21 cellular contexts compared by ENCODE assay signal in the genomic region with DNA sequence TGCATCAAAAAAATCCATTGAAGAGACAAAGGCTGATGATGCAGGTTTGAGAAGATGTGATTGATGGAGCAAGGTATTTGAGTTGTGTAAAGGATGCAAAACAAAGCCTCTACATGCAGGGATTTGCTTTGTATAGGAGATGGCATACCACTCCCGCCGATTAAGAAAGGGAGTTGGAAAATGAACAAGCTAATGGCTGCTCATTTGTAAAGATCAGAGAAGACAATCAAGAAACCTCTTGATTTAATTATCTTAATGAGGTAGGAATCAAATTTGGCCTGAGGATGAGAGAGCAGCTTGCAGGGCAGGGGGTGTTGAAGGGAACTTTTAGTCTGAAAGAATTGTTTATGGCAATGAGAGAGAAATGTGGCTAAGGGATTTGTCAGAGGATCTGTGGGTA.
DNase-seq lines count a peak whose midpoint lies in the region; ATAC-seq and TF ChIP-seq lines count a peak whose summit lies in the region.
"Had no signal": no experiment of that assay in that cellular context is flagged by ENCODE, and none has a peak within 500 bp of the region (broad histone marks: within the 10 kb centered on the region; RNA-seq: fewer than 3 reads in every experiment).

No MANE protein-coding gene starts in this region.

- H3K27me3 ChIP-seq in SK-N-SH (ENCODE audit: insufficient read depth) (no peaks in the 10 kb centered on the region), H7 (ENCODE audit: control insufficient read depth, insufficient read depth, low read length) (peaks cover 29% of the 10 kb centered on the region), neural progenitor cell (no peaks in the 10 kb centered on the region), right lobe of liver (no peaks in the 10 kb centered on the region)
- H3K27me3 ChIP-seq: BLaER1 treated with 17β-estradiol and CSF1 and Interleukin-3, amounts not matched to agents 10 nM and 100 nM had no signal

- H3K9ac ChIP-seq in SK-N-SH: no peak overlapping the region
- H3K9ac ChIP-seq in neural progenitor cell: no peak overlapping the region
- H3K9ac ChIP-seq: BLaER1 treated with 17β-estradiol and CSF1 and Interleukin-3, amounts not matched to agents 10 nM and 100 nM had no signal

- ATAC-seq in SK-N-SH treated with all-trans-retinoic acid at 6 μM for 48 hours: no peak
- no peak for ATAC-seq in stimulated activated naive CD8-positive, alpha-beta T cell treated with anti-CD3 and anti-CD28 coated beads, Interleukin-15, amount 100 ng/mL, for 72 hours
- ATAC-seq in right lobe of liver: no peak
- ATAC-seq: A549; CD8-positive, alpha-beta T cell; GM12878 had no signal

- 63% methylated on average over 2 of the region's 2 CpGs for WGBS in SK-N-SH (ENCODE audit: low lambda C conversion rate)
- WGBS in right lobe of liver (ENCODE audit: insufficient coverage, low coverage, low lambda C conversion rate, missing lambda C conversion rate): 81% methylated on average over 2 of the region's 2 CpGs

- H3K4me1 ChIP-seq in SK-N-SH (ENCODE audit: control insufficient read depth in 1 of 2, insufficient read depth in 2 of 2, low read depth in 1 of 2, low read length in 1 of 2) (no peaks in the 10 kb centered on the region), neural progenitor cell (no peaks in the 10 kb centered on the region), right lobe of liver (no peaks in the 10 kb centered on the region)
- H3K4me1 ChIP-seq: A549; BLaER1 treated with 17β-estradiol and CSF1 and Interleukin-3, amounts not matched to agents 10 nM and 100 nM; Caco-2 had no signal

- H3K4me3 ChIP-seq in SK-N-SH (ENCODE audit: low read depth in 2 of 2, low read length in 1 of 2) (no peak overlapping the region), H7 (ENCODE audit: insufficient read depth, low read depth, low read length) (no peak overlapping the region), neural progenitor cell (no peak overlapping the region), right lobe of liver (no peak overlapping the region)
- H3K4me3 ChIP-seq: A549; BLaER1 treated with 17β-estradiol and CSF1 and Interleukin-3, amounts not matched to agents 10 nM and 100 nM; GM12878 had no signal

- H4K20me1 ChIP-seq in SK-N-SH (ENCODE audit: insufficient read depth): no peaks in the 10 kb centered on the region
- H4K20me1 ChIP-seq in neural progenitor cell (ENCODE audit: low read depth): no peaks in the 10 kb centered on the region
- H4K20me1 ChIP-seq: BLaER1 treated with 17β-estradiol and CSF1 and Interleukin-3, amounts not matched to agents 10 nM and 100 nM had no signal

- peaks cover 3% of the 10 kb centered on the region for H3K27me3 Mint-ChIP-seq in neural progenitor cell (ENCODE audit: insufficient read depth, low read depth)
- H3K27me3 Mint-ChIP-seq in stimulated activated naive CD8-positive, alpha-beta T cell treated with anti-CD3 and anti-CD28 coated beads, Interleukin-15, amount 100 ng/mL, for 72 hours: no peaks in the 10 kb centered on the region
- H3K27me3 Mint-ChIP-seq: B cell; CD4-positive, alpha-beta T cell had no signal

- no peak for TF ChIP-seq POLR2A in right lobe of liver (IDR thresholded peaks at IDR 0.05)

- no peak overlapping the region for H3K4me3 Mint-ChIP-seq in neural progenitor cell
- H3K4me3 Mint-ChIP-seq in stimulated activated naive CD8-positive, alpha-beta T cell treated with anti-CD3 and anti-CD28 coated beads, Interleukin-15, amount 100 ng/mL, for 72 hours: no peak overlapping the region
- H3K4me3 Mint-ChIP-seq: B cell; CD4-positive, alpha-beta T cell; CD8-positive, alpha-beta T cell had no signal

- H3F3A ChIP-seq in SK-N-SH (replicated peaks; ENCODE audit: insufficient read depth) (no peaks in the 10 kb centered on the region), neural progenitor cell (ENCODE audit: low read depth) (no peaks in the 10 kb centered on the region)

- TF ChIP-seq RAD21 in SK-N-SH (IDR thresholded peaks at IDR 0.05; ENCODE audit: low read length): no peak

- H2AFZ ChIP-seq in SK-N-SH (ENCODE audit: low read depth) (no peak overlapping the region), neural progenitor cell (replicated peaks) (no peak overlapping the region)

- H3K79me2 ChIP-seq in SK-N-SH (ENCODE audit: insufficient read depth) (no peaks in the 10 kb centered on the region), neural progenitor cell (ENCODE audit: low read depth) (no peaks in the 10 kb centered on the region)

- TF ChIP-seq CTCF in SK-N-SH (IDR thresholded peaks at IDR 0.05) (no peak), neural progenitor cell (IDR thresholded peaks at IDR 0.05) (no peak), right lobe of liver (IDR thresholded peaks at IDR 0.05) (no peak)

- no peaks in the 10 kb centered on the region for H3K36me3 Mint-ChIP-seq in neural progenitor cell
- H3K36me3 Mint-ChIP-seq: CD8-positive, alpha-beta T cell had no signal

- H3K9me2 ChIP-seq in SK-N-SH: no peaks in the 10 kb centered on the region

- no peak overlapping the region for H3K27ac Mint-ChIP-seq in neural progenitor cell
- no peak overlapping the region for H3K27ac Mint-ChIP-seq in stimulated activated naive CD8-positive, alpha-beta T cell treated with anti-CD3 and anti-CD28 coated beads, Interleukin-15, amount 100 ng/mL, for 72 hours
- H3K27ac Mint-ChIP-seq: B cell; CD4-positive, alpha-beta T cell; CD8-positive, alpha-beta T cell had no signal

- H3K36me3 ChIP-seq in SK-N-SH (replicated peaks in 1 of 2; ENCODE audit: control insufficient read depth in 1 of 2, insufficient read depth in 2 of 2, low read length in 1 of 2): no peaks in the 10 kb centered on the region
- no peaks in the 10 kb centered on the region for H3K36me3 ChIP-seq in H7 (replicated peaks; ENCODE audit: control insufficient read depth, insufficient read depth, low read length)
- no peaks in the 10 kb centered on the region for H3K36me3 ChIP-seq in neural progenitor cell
- no peaks in the 10 kb centered on the region for H3K36me3 ChIP-seq in right lobe of liver
- H3K36me3 ChIP-seq: BLaER1 treated with 17β-estradiol and CSF1 and Interleukin-3, amounts not matched to agents 10 nM and 100 nM had no signal

- DNase-seq in SK-N-SH (peak; percentile 2), H7 (peak; percentile 8), neural progenitor cell (ENCODE audit: low spot score) (peak; percentile 49), retina (peak; percentile 5), medulla oblongata (ENCODE audit: extremely low spot score) (no peak), right lobe of liver (no peak)
- no peak for DNase-seq in stimulated activated naive CD8-positive, alpha-beta T cell treated with anti-CD3 and anti-CD28 coated beads, Interleukin-15, amount 100 ng/mL, for 72 hours
- DNase-seq: AML-193; Caco-2; Calu3; CD4-positive, alpha-beta T cell; CD8-positive, alpha-beta T cell; DMS79 treated with DMSO at 0.1 percent for 48 hours; GDM1 had no signal

- no peaks in the 10 kb centered on the region for H3K4me1 Mint-ChIP-seq in neural progenitor cell
- no peaks in the 10 kb centered on the region for H3K4me1 Mint-ChIP-seq in stimulated activated naive CD8-positive, alpha-beta T cell treated with anti-CD3 and anti-CD28 coated beads, Interleukin-15, amount 100 ng/mL, for 72 hours
- H3K4me1 Mint-ChIP-seq: B cell had no signal

- no peaks in the 10 kb centered on the region for H3K9me3 Mint-ChIP-seq in neural progenitor cell
- peaks cover 4 to 23% of the 10 kb centered on the region in 2 donors for H3K9me3 Mint-ChIP-seq in stimulated activated naive CD8-positive, alpha-beta T cell treated with anti-CD3 and anti-CD28 coated beads, Interleukin-15, amount 100 ng/mL, for 72 hours

- POLR2A ChIA-PET in SK-N-SH (lab: Yijun Ruan, JAX): no interaction called here

- H3K4me2 ChIP-seq in SK-N-SH (no peak overlapping the region), neural progenitor cell (no peak overlapping the region)
- H3K4me2 ChIP-seq: A549; BLaER1 treated with 17β-estradiol and CSF1 and Interleukin-3, amounts not matched to agents 10 nM and 100 nM had no signal

- intact Hi-C loops in right lobe of liver (cut with DNase I): no loop called here

- TF ChIP-seq EP300 in SK-N-SH (IDR thresholded peaks at IDR 0.05; ENCODE audit: borderline replicate concordance in 1 of 2, low read depth in 1 of 2, low read length in 1 of 2): no peak

- no peak overlapping the region for H3K27ac ChIP-seq in SK-N-SH (ENCODE audit: low read depth in 2 of 2, low read length in 1 of 2)
- H3K27ac ChIP-seq in neural progenitor cell: no peak overlapping the region
- H3K27ac ChIP-seq in right lobe of liver: no peak overlapping the region
- H3K27ac ChIP-seq: 22Rv1; A549; BLaER1 treated with 17β-estradiol and CSF1 and Interleukin-3, amounts not matched to agents 10 nM and 100 nM; C4-2B had no signal

- H3K9me3 ChIP-seq in SK-N-SH (no peaks in the 10 kb centered on the region), neural progenitor cell (ENCODE audit: low read depth) (no peaks in the 10 kb centered on the region), right lobe of liver (no peaks in the 10 kb centered on the region)
- H3K9me3 ChIP-seq: A549; BLaER1 treated with 17β-estradiol and CSF1 and Interleukin-3, amounts not matched to agents 10 nM and 100 nM had no signal

- CTCF ChIA-PET in SK-N-SH (lab: Yijun Ruan, JAX): no interaction called here

TF ChIP-seq in SK-N-SH, 30 proteins besides CTCF, POLR2A, EP300 and RAD21 (continues in another document):
- TF ChIP-seq JUND (IDR thresholded peaks at IDR 0.05) (no peak), POLR2AphosphoS5 (IDR thresholded peaks at IDR 0.05; ENCODE audit: low read depth, low read length) (no peak), RFX5 (IDR thresholded peaks at IDR 0.05; ENCODE audit: low read length) (no peak), RCOR1 (IDR thresholded peaks at IDR 0.05; ENCODE audit: low read length) (no peak)
- TF ChIP-seq, protein P1, sequence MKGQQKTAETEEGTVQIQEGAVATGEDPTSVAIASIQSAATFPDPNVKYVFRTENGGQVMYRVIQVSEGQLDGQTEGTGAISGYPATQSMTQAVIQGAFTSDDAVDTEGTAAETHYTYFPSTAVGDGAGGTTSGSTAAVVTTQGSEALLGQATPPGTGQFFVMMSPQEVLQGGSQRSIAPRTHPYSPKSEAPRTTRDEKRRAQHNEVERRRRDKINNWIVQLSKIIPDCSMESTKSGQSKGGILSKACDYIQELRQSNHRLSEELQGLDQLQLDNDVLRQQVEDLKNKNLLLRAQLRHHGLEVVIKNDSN (IDR thresholded peaks at IDR 0.05; ENCODE audit: borderline replicate concordance, low read depth): no peak

TF ChIP-seq in SK-N-SH treated with all-trans-retinoic acid at 6 μM for 48 hours, 23 proteins besides CTCF, POLR2A, EP300 and RAD21 (continues in another document):
- TF ChIP-seq ZC3H10 (CRISPR knock-in tag; IDR thresholded peaks at IDR 0.05): no peak

Comparison
In these comparisons a context has a peak if more than half of its experiments do, and no peak if none do; other contexts are left out.
1. DNase-seq: peak in SK-N-SH (single experiment), H7 (single experiment), neural progenitor cell (single experiment) and retina (single experiment); none in stimulated activated naive CD8-positive, alpha-beta T cell treated with anti-CD3 and anti-CD28 coated beads, Interleukin-15, amount 100 ng/mL, for 72 hours (0 of 2), medulla oblongata (single experiment) and right lobe of liver (0 of 3).